Comparison of ENCODE assay signal across 1 cellular context in the genomic region with DNA sequence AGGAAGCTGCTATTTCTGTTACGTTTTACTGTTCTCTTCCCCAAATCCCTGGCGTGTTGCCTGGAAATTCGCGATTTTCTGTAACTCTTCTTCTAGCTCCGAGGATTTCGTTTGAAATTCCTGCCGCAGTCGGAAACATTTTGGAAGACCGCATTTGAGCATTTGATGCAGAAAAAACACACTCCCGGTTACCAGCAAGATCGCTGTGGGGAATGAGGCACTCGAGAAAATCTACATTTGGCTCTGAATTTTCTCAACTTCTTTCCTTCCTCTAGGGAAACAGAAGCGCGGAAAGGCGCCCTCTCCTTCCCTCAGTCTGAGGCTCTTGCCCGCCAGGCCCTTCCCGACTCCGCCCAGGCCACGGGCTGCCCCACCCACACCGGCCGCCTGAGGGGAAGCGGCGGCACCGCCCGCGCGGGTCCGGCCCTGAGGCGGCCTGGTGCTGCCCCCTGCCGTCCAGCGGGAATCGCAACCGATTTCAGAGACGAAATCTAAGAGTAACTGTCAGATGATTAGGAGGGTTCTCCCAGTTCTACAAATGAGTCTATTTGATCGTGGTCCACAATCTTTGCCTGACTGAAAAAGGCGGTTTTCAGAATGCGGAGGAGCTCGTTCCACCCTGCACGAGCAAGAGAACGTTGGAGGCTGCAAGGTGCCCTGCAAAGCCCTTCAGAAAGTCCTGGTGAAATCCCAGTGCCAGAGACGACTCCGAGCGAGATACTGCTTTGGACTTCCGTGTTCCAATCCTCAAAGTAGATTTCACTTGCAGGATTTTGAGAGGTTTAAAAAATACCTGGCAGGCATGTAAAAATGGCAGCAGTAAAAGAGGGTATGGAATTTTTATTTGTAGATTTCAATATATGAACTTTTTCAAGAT.
TF ChIP-seq lines count a peak whose summit lies in the region.

No MANE protein-coding gene starts in this region.

TF ChIP-seq in SK-N-SH treated with all-trans-retinoic acid at 6 μM for 48 hours, 23 proteins besides CTCF, POLR2A, EP300 and RAD21 (continued from another document):
- TF ChIP-seq GLIS3 (CRISPR knock-in tag; IDR thresholded peaks at IDR 0.05) (no peak), ARNTL (CRISPR knock-in tag; IDR thresholded peaks at IDR 0.05; ENCODE audit: borderline replicate concordance, low read depth) (no peak)
TF ChIP-seq in SK-N-SH treated with all-trans-retinoic acid at 6 μM for 48 hours: peak in this region for 0.
